Comparison of ENCODE assay signal across 1 cellular context in the genomic region with DNA sequence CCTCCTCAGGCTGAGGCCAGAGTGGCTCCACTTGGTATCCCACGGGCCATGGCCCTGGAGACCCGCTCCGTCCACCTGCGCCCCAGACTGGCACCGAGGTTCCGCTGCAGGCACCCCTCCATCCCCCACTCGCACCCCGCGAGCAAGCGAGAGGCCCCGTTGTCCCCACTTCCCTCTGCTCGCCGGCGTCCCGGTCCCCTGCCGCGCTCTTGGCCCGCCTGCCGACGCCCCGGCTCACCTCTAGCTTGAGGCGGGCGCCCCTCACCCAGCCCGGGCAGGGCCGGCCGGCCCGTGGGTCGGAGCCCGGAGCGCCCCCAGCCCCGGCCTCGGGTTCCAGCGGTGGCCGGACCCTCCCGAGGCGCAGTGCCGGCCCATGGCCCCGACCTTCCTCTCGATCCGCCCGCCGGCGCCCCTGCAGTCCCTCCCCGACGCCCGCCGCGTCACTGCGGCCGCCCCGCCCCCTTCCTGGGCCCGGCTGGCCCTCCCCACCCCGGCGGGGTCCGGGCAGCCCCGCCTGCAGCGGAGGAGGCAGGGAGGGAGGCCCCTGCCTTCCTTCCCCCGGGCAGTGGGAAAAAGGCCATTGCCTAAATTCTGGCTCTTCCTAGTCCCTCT.
A peak's percentile ranks its signal among the peaks of the same experiment; 100 is the strongest.
TF ChIP-seq lines count a peak whose summit lies in the region.

Gene PITPNM1 (minus strand): TSS at position 414 of the 612 bp plus-strand sequence. CDS start 1,183 bp downstream, outside the sequence.

TF ChIP-seq in WTC11, 78 proteins besides CTCF, POLR2A, EP300 and RAD21 (continued from another document):
- TF ChIP-seq ERG (CRISPR knock-in tag; IDR thresholded peaks at IDR 0.05) (no peak), ZNF423 (CRISPR knock-in tag; IDR thresholded peaks at IDR 0.05) (peak; percentile 13; the same call in 1 of the 2 replicates), SP1 (CRISPR knock-in tag; conservative IDR thresholded peaks at IDR 0.05) (0 out of 2 replicates have a peak, but pooled peaks have one; percentile 31)
- TF ChIP-seq, protein P1, sequence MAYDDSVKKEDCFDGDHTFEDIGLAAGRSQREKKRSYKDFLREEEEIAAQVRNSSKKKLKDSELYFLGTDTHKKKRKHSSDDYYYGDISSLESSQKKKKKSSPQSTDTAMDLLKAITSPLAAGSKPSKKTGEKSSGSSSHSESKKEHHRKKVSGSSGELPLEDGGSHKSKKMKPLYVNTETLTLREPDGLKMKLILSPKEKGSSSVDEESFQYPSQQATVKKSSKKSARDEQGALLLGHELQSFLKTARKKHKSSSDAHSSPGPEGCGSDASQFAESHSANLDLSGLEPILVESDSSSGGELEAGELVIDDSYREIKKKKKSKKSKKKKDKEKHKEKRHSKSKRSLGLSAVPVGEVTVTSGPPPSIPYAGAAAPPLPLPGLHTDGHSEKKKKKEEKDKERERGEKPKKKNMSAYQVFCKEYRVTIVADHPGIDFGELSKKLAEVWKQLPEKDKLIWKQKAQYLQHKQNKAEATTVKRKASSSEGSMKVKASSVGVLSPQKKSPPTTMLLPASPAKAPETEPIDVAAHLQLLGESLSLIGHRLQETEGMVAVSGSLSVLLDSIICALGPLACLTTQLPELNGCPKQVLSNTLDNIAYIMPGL (CRISPR knock-in tag; IDR thresholded peaks at IDR 0.05), result peak; percentile 55; the same call in 1 of the 2 replicates
